16 cellular contexts compared by ENCODE assay signal in genomic region chr3:194161181-194162045, GRCh38. TPM values are rescaled to one million over a fixed set of nuclear protein-coding genes. Genes with fewer than 3 reads are reported as not detected.
DNase-seq lines count a peak whose midpoint lies in the region; ATAC-seq and TF ChIP-seq lines count a peak whose summit lies in the region.
"Had no signal": no experiment of that assay in that cellular context is flagged by ENCODE, and none has a peak within 500 bp of the region (broad histone marks: within the 10 kb centered on the region; RNA-seq: fewer than 3 reads in every experiment).

No MANE protein-coding gene starts in this region.

- no peaks in the 10 kb centered on the region for H3K36me3 ChIP-seq in esophagus (ENCODE audit: control insufficient read depth in 2 of 2, insufficient read depth in 2 of 2, low read length in 1 of 2)
- H3K36me3 ChIP-seq: cardiac muscle cell, uterus had no signal

- no peak overlapping the region for H3K27ac Mint-ChIP-seq in activated naive CD8-positive, alpha-beta T cell treated with anti-CD3 and anti-CD28 coated beads, Interleukin-2, amount 50 U/mL, for 24 hours
- H3K27ac Mint-ChIP-seq in activated naive CD8-positive, alpha-beta T cell treated with anti-CD3 and anti-CD28 coated beads for 36 hours, result no peak overlapping the region
- peak overlapping the region; percentile 87 for H3K27ac Mint-ChIP-seq in nephron progenitor cell
- no peak overlapping the region for H3K27ac Mint-ChIP-seq in natural killer cell treated with Interleukin-12 subunit alpha and Interleukin-12 subunit beta and Interleukin-15 and Interleukin-18, amount 100 ng/mL, for 72 hours

- H3K4me3 ChIP-seq in esophagus (ENCODE audit: low read depth in 1 of 2, low read length in 2 of 2), result no peak overlapping the region
- H3K4me3 ChIP-seq: cardiac muscle cell, uterus had no signal

- H3K27ac ChIP-seq in esophagus (ENCODE audit: low read depth in 2 of 2, low read length in 1 of 2), result peak overlapping the region; percentile 84 to 88
- H3K27ac ChIP-seq: cardiac muscle cell, uterus had no signal

- no peak overlapping the region for H3K4me3 Mint-ChIP-seq in activated naive CD8-positive, alpha-beta T cell treated with anti-CD3 and anti-CD28 coated beads, Interleukin-2, amount 50 U/mL, for 24 hours
- H3K4me3 Mint-ChIP-seq in activated naive CD8-positive, alpha-beta T cell treated with anti-CD3 and anti-CD28 coated beads for 36 hours, result no peak overlapping the region
- peak overlapping the region; percentile 37 for H3K4me3 Mint-ChIP-seq in nephron progenitor cell
- no peak overlapping the region for H3K4me3 Mint-ChIP-seq in natural killer cell treated with Interleukin-12 subunit alpha and Interleukin-12 subunit beta and Interleukin-15 and Interleukin-18, amount 100 ng/mL, for 72 hours

- no peaks in the 10 kb centered on the region for H3K4me1 Mint-ChIP-seq in activated naive CD8-positive, alpha-beta T cell treated with anti-CD3 and anti-CD28 coated beads, Interleukin-2, amount 50 U/mL, for 24 hours
- H3K4me1 Mint-ChIP-seq in activated naive CD8-positive, alpha-beta T cell treated with anti-CD3 and anti-CD28 coated beads for 36 hours, result no peaks in the 10 kb centered on the region
- H3K4me1 Mint-ChIP-seq in nephron progenitor cell, result peaks cover 71% of the 10 kb centered on the region
- H3K4me1 Mint-ChIP-seq in natural killer cell treated with Interleukin-12 subunit alpha and Interleukin-12 subunit beta and Interleukin-15 and Interleukin-18, amount 100 ng/mL, for 72 hours (ENCODE audit: low read depth in 2 of 2), result no peaks in the 10 kb centered on the region

- ATAC-seq in activated naive CD8-positive, alpha-beta T cell treated with anti-CD3 and anti-CD28 coated beads, Interleukin-2, amount 50 U/mL, for 24 hours, result peak; percentile 28
- ATAC-seq in natural killer cell treated with Interleukin-12 subunit alpha and Interleukin-12 subunit beta and Interleukin-15 and Interleukin-18, amount 100 ng/mL, for 72 hours, result no peak
- ATAC-seq in HG03135 (IDR thresholded peaks at IDR 0.05; ENCODE audit: unreplicated experiment) (no peak), HG03175 (IDR thresholded peaks at IDR 0.05; ENCODE audit: unreplicated experiment) (no peak)
- ATAC-seq: activated CD4-positive, CD25-positive, alpha-beta regulatory T cell treated with anti-CD3 and anti-CD28 coated beads, Interleukin-2, amount 50 U/mL, for 24 hours had no signal

- no peaks in the 10 kb centered on the region for H3K36me3 Mint-ChIP-seq in activated naive CD8-positive, alpha-beta T cell treated with anti-CD3 and anti-CD28 coated beads, Interleukin-2, amount 50 U/mL, for 24 hours (ENCODE audit: low read depth)
- H3K36me3 Mint-ChIP-seq in activated naive CD8-positive, alpha-beta T cell treated with anti-CD3 and anti-CD28 coated beads for 36 hours, result no peaks in the 10 kb centered on the region
- no peaks in the 10 kb centered on the region for H3K36me3 Mint-ChIP-seq in nephron progenitor cell (ENCODE audit: low read depth)
- H3K36me3 Mint-ChIP-seq in natural killer cell treated with Interleukin-12 subunit alpha and Interleukin-12 subunit beta and Interleukin-15 and Interleukin-18, amount 100 ng/mL, for 72 hours, result no peaks in the 10 kb centered on the region

- H3K4me1 ChIP-seq in esophagus (ENCODE audit: control insufficient read depth in 2 of 2, insufficient read depth in 2 of 2, low read length in 1 of 2), result peaks cover 0 to 24% of the 10 kb centered on the region in 2 donors
- H3K4me1 ChIP-seq: uterus had no signal

- no peaks in the 10 kb centered on the region for H3K27me3 ChIP-seq in esophagus (ENCODE audit: control insufficient read depth in 1 of 2, insufficient read depth in 2 of 2, low read length in 2 of 2)
- H3K27me3 ChIP-seq: cardiac muscle cell, uterus had no signal

- WGBS in esophagus, 2 donors, result 53 to 59% methylated on average over 15 of the region's 15 CpGs

- no peak for TF ChIP-seq CTCF in nephron progenitor cell (IDR thresholded peaks at IDR 0.05)

- no peak for DNase-seq in activated naive CD8-positive, alpha-beta T cell treated with anti-CD3 and anti-CD28 coated beads, Interleukin-2, amount 50 U/mL, for 24 hours
- no peak for DNase-seq in activated naive CD8-positive, alpha-beta T cell treated with anti-CD3 and anti-CD28 coated beads for 36 hours
- no peak for DNase-seq in nephron progenitor cell
- DNase-seq in natural killer cell treated with Interleukin-12 subunit alpha and Interleukin-12 subunit beta and Interleukin-15 and Interleukin-18, amount 100 ng/mL, for 72 hours (ENCODE audit: low spot score), result no peak
- no peak for DNase-seq in NCI-H226
- DNase-seq: activated naive CD4-positive, alpha-beta T cell treated with Interleukin-2 at 50 U/mL for 16 hours; GDM1; NCI-H1048; stimulated activated CD4-positive, alpha-beta T cell treated with anti-CD3 and anti-CD28 coated beads, Interleukin-4, amount 100 ng/mL, for 4 hours; T-helper 1 cell; uterus had no signal

- H3K27me3 Mint-ChIP-seq in activated naive CD8-positive, alpha-beta T cell treated with anti-CD3 and anti-CD28 coated beads, Interleukin-2, amount 50 U/mL, for 24 hours, result peaks cover 29% of the 10 kb centered on the region
- H3K27me3 Mint-ChIP-seq in activated naive CD8-positive, alpha-beta T cell treated with anti-CD3 and anti-CD28 coated beads for 36 hours, result peaks cover 37% of the 10 kb centered on the region
- peaks cover 15% of the 10 kb centered on the region for H3K27me3 Mint-ChIP-seq in nephron progenitor cell (ENCODE audit: low read depth, poor library complexity)
- peaks cover 45 to 62% of the 10 kb centered on the region in 2 donors for H3K27me3 Mint-ChIP-seq in natural killer cell treated with Interleukin-12 subunit alpha and Interleukin-12 subunit beta and Interleukin-15 and Interleukin-18, amount 100 ng/mL, for 72 hours

- no peaks in the 10 kb centered on the region for H3K9me3 ChIP-seq in esophagus (ENCODE audit: control insufficient read depth in 2 of 2, insufficient read depth in 1 of 2, low read depth in 1 of 2, low read length in 1 of 2)
- H3K9me3 ChIP-seq: uterus had no signal

- no peaks in the 10 kb centered on the region for H3K9me3 Mint-ChIP-seq in activated naive CD8-positive, alpha-beta T cell treated with anti-CD3 and anti-CD28 coated beads, Interleukin-2, amount 50 U/mL, for 24 hours
- no peaks in the 10 kb centered on the region for H3K9me3 Mint-ChIP-seq in activated naive CD8-positive, alpha-beta T cell treated with anti-CD3 and anti-CD28 coated beads for 36 hours
- no peaks in the 10 kb centered on the region for H3K9me3 Mint-ChIP-seq in nephron progenitor cell
- H3K9me3 Mint-ChIP-seq in natural killer cell treated with Interleukin-12 subunit alpha and Interleukin-12 subunit beta and Interleukin-15 and Interleukin-18, amount 100 ng/mL, for 72 hours, result no peaks in the 10 kb centered on the region

RNA-seq across cellular contexts. Expression of gene HES1, which starts 25.5 kb away (rescaled TPM):
- total RNA-seq in activated naive CD8-positive, alpha-beta T cell treated with anti-CD3 and anti-CD28 coated beads for 36 hours, result under 1 TPM in 1 of 2 experiments, not detected in 1; 0.14 TPM
- polyA plus RNA-seq in esophagus, result 10 to 100 TPM; 68.9 to 78.3 TPM
- total RNA-seq in natural killer cell treated with Interleukin-12 subunit alpha and Interleukin-12 subunit beta and Interleukin-15 and Interleukin-18, amount 100 ng/mL, for 72 hours, result under 1 TPM in 1 of 2 donors, not detected in 1; 0.28 TPM
